ENCODE assay signal across 20 cellular contexts in genomic region chr5:78724061-78724460, GRCh38.
"Had no signal": no experiment of that assay in that cellular context is flagged by ENCODE, and none has a peak within 500 bp of the region (broad histone marks: within the 10 kb centered on the region; RNA-seq: fewer than 3 reads in every experiment).

No MANE protein-coding gene starts in this region.

- H3K9me3 ChIP-seq: gastrocnemius medialis, heart right ventricle, pancreas, suprapubic skin, thyroid gland had no signal

- H3K36me3 ChIP-seq: gastrocnemius medialis, heart right ventricle, pancreas, suprapubic skin, thyroid gland had no signal

- H3K4me1 ChIP-seq: pancreas had no signal

- DNase-seq: dermis blood vessel endothelial cell; effector CD4-positive, alpha-beta T cell; gastrocnemius medialis; heart right ventricle; hypothalamus; kidney glomerular epithelial cell; mesendoderm; occipital lobe; pancreas; right cardiac atrium; stimulated activated CD4-positive, alpha-beta T cell treated with anti-CD3 and anti-CD28 coated beads, Interleukin-4, amount 100 ng/mL, for 1 hour; stimulated activated CD8-positive, alpha-beta memory T cell treated with anti-CD3 and anti-CD28 coated beads, Interleukin-4, amount 100 ng/mL, for 48 hours; stimulated activated naive CD8-positive, alpha-beta T cell treated with anti-CD3 and anti-CD28 coated beads, Interleukin-15, Interleukin-2, amounts not matched to agents 100 U/mL and 50 U/mL, for 24 hours; thyroid gland had no signal

- ATAC-seq: esophagus mucosa; gastrocnemius medialis; heart right ventricle; pancreas; right cardiac atrium; stimulated activated effector memory CD8-positive, alpha-beta T cell treated with anti-CD3 and anti-CD28 coated beads, Interleukin-12 subunit alpha, Interleukin-12 subunit beta, amount 100 ng/mL, for 72 hours; stimulated activated naive CD8-positive, alpha-beta T cell treated with anti-CD3 and anti-CD28 coated beads, Interleukin-15, Interleukin-2, amounts not matched to agents 100 U/mL and 50 U/mL, for 24 hours had no signal

- H3K4me2 ChIP-seq: smooth muscle cell had no signal

- FAIRE-seq: islet of Langerhans, pancreas, urothelium cell line had no signal

- H3K27ac ChIP-seq: gastrocnemius medialis, heart right ventricle, pancreas, suprapubic skin, thyroid gland had no signal

- H3K4me3 ChIP-seq: gastrocnemius medialis, heart right ventricle, pancreas, smooth muscle cell, suprapubic skin, thyroid gland had no signal

- H3K27me3 ChIP-seq: gastrocnemius medialis, heart right ventricle, pancreas, suprapubic skin, thyroid gland had no signal
